In genomic region chr4:48635310-48635709, GRCh38 we compare ENCODE assay signal across 11 cellular contexts.
DNase-seq lines count a peak whose midpoint lies in the region; ATAC-seq, FAIRE-seq and TF ChIP-seq lines count a peak whose summit lies in the region.
"Had no signal": no experiment of that assay in that cellular context is flagged by ENCODE, and none has a peak within 500 bp of the region (broad histone marks: within the 10 kb centered on the region; RNA-seq: fewer than 3 reads in every experiment).

No MANE protein-coding gene starts in this region.

- H3K4me3 Mint-ChIP-seq in activated CD8-positive, alpha-beta memory T cell treated with anti-CD3 and anti-CD28 coated beads, Interleukin-2, amount 10 ng/mL, durations not matched to agents 7 days and 5 days = no peak overlapping the region
- H3K4me3 Mint-ChIP-seq in stimulated activated effector memory CD8-positive, alpha-beta T cell treated with anti-CD3 and anti-CD28 coated beads, Interleukin-12 subunit alpha, Interleukin-12 subunit beta, amount 100 ng/mL, for 72 hours = no peak overlapping the region
- H3K4me3 Mint-ChIP-seq: CD4-positive, alpha-beta T cell had no signal

- intact Hi-C loops in endothelial cell of umbilical vein (cut with micrococcal nuclease) = no loop called here

- peaks cover 41% of the 10 kb centered on the region for H3K79me2 ChIP-seq in endothelial cell of umbilical vein (ENCODE audit: control insufficient read depth, insufficient read depth, low read length)

- H2AFZ ChIP-seq in endothelial cell of umbilical vein (ENCODE audit: low read depth, low read length) = no peak overlapping the region

- POLR2A ChIA-PET in endothelial cell of umbilical vein (lab: Charles Lee) = interaction anchor here (0.6 kb wide), 1 partner anchor 145 kb away, joined by 3 read pairs; the partner anchor contains the start of gene FRYL

- H3K4me2 ChIP-seq in endothelial cell of umbilical vein (ENCODE audit: insufficient read depth, low read length) = peak overlapping the region; percentile 97

- peak; percentile 63 for ATAC-seq in activated CD8-positive, alpha-beta memory T cell treated with anti-CD3 and anti-CD28 coated beads, Interleukin-2, amount 10 ng/mL, durations not matched to agents 7 days and 5 days
- ATAC-seq in stimulated activated effector memory CD8-positive, alpha-beta T cell treated with anti-CD3 and anti-CD28 coated beads, Interleukin-12 subunit alpha, Interleukin-12 subunit beta, amount 100 ng/mL, for 72 hours = peak; percentile 99
- no peak for ATAC-seq in HG02840 (IDR thresholded peaks at IDR 0.05; ENCODE audit: low FRiP score, unreplicated experiment)

- H3K9me3 Mint-ChIP-seq in activated CD8-positive, alpha-beta memory T cell treated with anti-CD3 and anti-CD28 coated beads, Interleukin-2, amount 10 ng/mL, durations not matched to agents 7 days and 5 days (ENCODE audit: low read depth) = peaks cover 1% of the 10 kb centered on the region
- H3K9me3 Mint-ChIP-seq in stimulated activated effector memory CD8-positive, alpha-beta T cell treated with anti-CD3 and anti-CD28 coated beads, Interleukin-12 subunit alpha, Interleukin-12 subunit beta, amount 100 ng/mL, for 72 hours = no peaks in the 10 kb centered on the region
- H3K9me3 Mint-ChIP-seq: CD4-positive, alpha-beta T cell had no signal

- dilution Hi-C loops in endothelial cell of umbilical vein (cut with MboI; ENCODE audit: extremely low pct_ligation_motif_present, low sequenced_read_pairs) = no loop called here

- peaks cover 29% of the 10 kb centered on the region for H3K4me1 ChIP-seq in endothelial cell of umbilical vein (ENCODE audit: control insufficient read depth, extremely low read depth, insufficient read depth, low read length)

- H3K27ac Mint-ChIP-seq in activated CD8-positive, alpha-beta memory T cell treated with anti-CD3 and anti-CD28 coated beads, Interleukin-2, amount 10 ng/mL, durations not matched to agents 7 days and 5 days = no peak overlapping the region
- H3K27ac Mint-ChIP-seq in stimulated activated effector memory CD8-positive, alpha-beta T cell treated with anti-CD3 and anti-CD28 coated beads, Interleukin-12 subunit alpha, Interleukin-12 subunit beta, amount 100 ng/mL, for 72 hours = no peak overlapping the region
- H3K27ac Mint-ChIP-seq: CD4-positive, alpha-beta T cell had no signal

- peaks cover 0 to 2% of the 10 kb centered on the region in 2 experiments for H3K36me3 ChIP-seq in endothelial cell of umbilical vein (ENCODE audit: control insufficient read depth in 2 of 2, extremely low read depth in 1 of 2, insufficient read depth in 2 of 2, low read length in 2 of 2)

- no TSS peak for BruUV-seq in endothelial cell of umbilical vein (replicated peaks; lab: Mats Ljungman, UMichigan)

- H3K27me3 ChIP-seq in endothelial cell of umbilical vein (ENCODE audit: control insufficient read depth in 2 of 2, insufficient read depth in 2 of 2, low read length in 2 of 2) = no peaks in the 10 kb centered on the region
- H3K27me3 ChIP-seq: heart left ventricle had no signal

- no peaks in the 10 kb centered on the region for H4K20me1 ChIP-seq in endothelial cell of umbilical vein (replicated peaks; ENCODE audit: control insufficient read depth, extremely low read depth, insufficient read depth, low read length)

- FAIRE-seq in endothelial cell of umbilical vein (lab: Jason Lieb, UNC) = no peak

- TF ChIP-seq CTCF in endothelial cell of umbilical vein (IDR thresholded peaks at IDR 0.05; ENCODE audit: extremely low read depth in 1 of 2, insufficient read depth in 1 of 2, low read depth in 1 of 2, low read length in 2 of 2) = no peak

- peak; percentile 42 for DNase-seq in activated CD8-positive, alpha-beta memory T cell treated with anti-CD3 and anti-CD28 coated beads, Interleukin-2, amount 10 ng/mL, durations not matched to agents 7 days and 5 days
- DNase-seq in activated CD8-positive, alpha-beta memory T cell treated with anti-CD3 and anti-CD28 coated beads for 24 hours = no peak
- peak; percentile 37 for DNase-seq in NCI-H82 (lab: John Stamatoyannopoulos, UW)
- DNase-seq in endothelial cell of umbilical vein (ENCODE audit: low read depth, low spot score) = peak; percentile 59
- no peak for DNase-seq in stimulated activated effector memory CD8-positive, alpha-beta T cell treated with anti-CD3 and anti-CD28 coated beads, Interleukin-12 subunit alpha, Interleukin-12 subunit beta, amount 100 ng/mL, for 72 hours (ENCODE audit: low spot score in 2 of 2)
- DNase-seq in central memory CD4-positive, alpha-beta T cell = no peak
- no peak for DNase-seq in islet precursor cell
- DNase-seq: CD4-positive, alpha-beta T cell; heart left ventricle; NCI-H1930 had no signal

- no peak for TF ChIP-seq POLR2A in endothelial cell of umbilical vein (IDR thresholded peaks at IDR 0.05; ENCODE audit: low read depth, low read length)

- no peaks in the 10 kb centered on the region for H3K27me3 Mint-ChIP-seq in activated CD8-positive, alpha-beta memory T cell treated with anti-CD3 and anti-CD28 coated beads, Interleukin-2, amount 10 ng/mL, durations not matched to agents 7 days and 5 days
- H3K27me3 Mint-ChIP-seq: CD4-positive, alpha-beta T cell had no signal

- peaks cover 7% of the 10 kb centered on the region for H3K4me1 Mint-ChIP-seq in activated CD8-positive, alpha-beta memory T cell treated with anti-CD3 and anti-CD28 coated beads, Interleukin-2, amount 10 ng/mL, durations not matched to agents 7 days and 5 days
- peaks cover 15% of the 10 kb centered on the region for H3K4me1 Mint-ChIP-seq in stimulated activated effector memory CD8-positive, alpha-beta T cell treated with anti-CD3 and anti-CD28 coated beads, Interleukin-12 subunit alpha, Interleukin-12 subunit beta, amount 100 ng/mL, for 72 hours

- no peaks in the 10 kb centered on the region for H3K9me3 ChIP-seq in endothelial cell of umbilical vein (replicated peaks; ENCODE audit: control insufficient read depth, insufficient read depth, low read length)

- H3K27ac ChIP-seq in endothelial cell of umbilical vein (ENCODE audit: insufficient read depth, low read depth, low read length) = peak overlapping the region; percentile 82

- peak overlapping the region; percentile 31 for H3K9ac ChIP-seq in endothelial cell of umbilical vein (replicated peaks; ENCODE audit: extremely low read depth, insufficient read depth, low read length)

- no peaks in the 10 kb centered on the region for H3K9me1 ChIP-seq in endothelial cell of umbilical vein (replicated peaks; ENCODE audit: control insufficient read depth, extremely low read depth, insufficient read depth, low read length)

- CTCF ChIA-PET in activated CD8-positive, alpha-beta memory T cell treated with anti-CD3 and anti-CD28 coated beads, Interleukin-2, amount 10 ng/mL, durations not matched to agents 7 days and 5 days (lab: Charles Lee) = no interaction called here
- CTCF ChIA-PET in endothelial cell of umbilical vein (lab: Charles Lee) = interaction anchor here (1.0 to 1.7 kb wide), 4 partner anchors 8 to 57 kb away, joined by 3 to 6 read pairs (median 4); no protein-coding TSS in a partner anchor

- H3K36me3 Mint-ChIP-seq in activated CD8-positive, alpha-beta memory T cell treated with anti-CD3 and anti-CD28 coated beads, Interleukin-2, amount 10 ng/mL, durations not matched to agents 7 days and 5 days = peaks cover 8% of the 10 kb centered on the region
- no peaks in the 10 kb centered on the region for H3K36me3 Mint-ChIP-seq in stimulated activated effector memory CD8-positive, alpha-beta T cell treated with anti-CD3 and anti-CD28 coated beads, Interleukin-12 subunit alpha, Interleukin-12 subunit beta, amount 100 ng/mL, for 72 hours

- peak overlapping the region in 1 of 3 experiments; percentile 48 for H3K4me3 ChIP-seq in endothelial cell of umbilical vein (replicated peaks in 1 of 3; ENCODE audit: insufficient read depth in 1 of 3, low read depth in 1 of 3, low read length in 3 of 3)
- H3K4me3 ChIP-seq: heart left ventricle had no signal

TF ChIP-seq in endothelial cell of umbilical vein, 7 proteins besides CTCF, POLR2A, EP300 and RAD21:
- TF ChIP-seq POLR2AphosphoS5 (IDR thresholded peaks at IDR 0.05; ENCODE audit: insufficient read depth, low read depth, low read length) = no peak
- no peak for TF ChIP-seq MYC (IDR thresholded peaks at IDR 0.05; ENCODE audit: low read depth, low read length)
- TF ChIP-seq FOS (IDR thresholded peaks at IDR 0.05; ENCODE audit: borderline replicate concordance, insufficient read depth, low read length) = peak; percentile 66
- peak; percentile 77 for TF ChIP-seq JUN (IDR thresholded peaks at IDR 0.05; ENCODE audit: borderline replicate concordance, insufficient read depth, insufficient read length, low read depth)
- no peak for TF ChIP-seq GATA2 (IDR thresholded peaks at IDR 0.05; ENCODE audit: insufficient read depth, insufficient read length, low read depth, low read length)
- TF ChIP-seq MAX (IDR thresholded peaks at IDR 0.05; ENCODE audit: insufficient read depth, insufficient read length) = no peak
- no peak for TF ChIP-seq EZH2 (IDR thresholded peaks at IDR 0.05; ENCODE audit: borderline replicate concordance, low read depth, low read length, severe bottlenecking)

Comparison
In these comparisons a context has a peak if more than half of its experiments do, and no peak if none do; other contexts are left out.
1. DNase-seq: peak in activated CD8-positive, alpha-beta memory T cell treated with anti-CD3 and anti-CD28 coated beads, Interleukin-2, amount 10 ng/mL, durations not matched to agents 7 days and 5 days (single experiment), NCI-H82 (single experiment) and endothelial cell of umbilical vein (single experiment); none in activated CD8-positive, alpha-beta memory T cell treated with anti-CD3 and anti-CD28 coated beads for 24 hours (single experiment), stimulated activated effector memory CD8-positive, alpha-beta T cell treated with anti-CD3 and anti-CD28 coated beads, Interleukin-12 subunit alpha, Interleukin-12 subunit beta, amount 100 ng/mL, for 72 hours (0 of 2), central memory CD4-positive, alpha-beta T cell (single experiment) and islet precursor cell (single experiment).